Comparison of ENCODE assay signal across 13 cellular contexts in the genomic region with DNA sequence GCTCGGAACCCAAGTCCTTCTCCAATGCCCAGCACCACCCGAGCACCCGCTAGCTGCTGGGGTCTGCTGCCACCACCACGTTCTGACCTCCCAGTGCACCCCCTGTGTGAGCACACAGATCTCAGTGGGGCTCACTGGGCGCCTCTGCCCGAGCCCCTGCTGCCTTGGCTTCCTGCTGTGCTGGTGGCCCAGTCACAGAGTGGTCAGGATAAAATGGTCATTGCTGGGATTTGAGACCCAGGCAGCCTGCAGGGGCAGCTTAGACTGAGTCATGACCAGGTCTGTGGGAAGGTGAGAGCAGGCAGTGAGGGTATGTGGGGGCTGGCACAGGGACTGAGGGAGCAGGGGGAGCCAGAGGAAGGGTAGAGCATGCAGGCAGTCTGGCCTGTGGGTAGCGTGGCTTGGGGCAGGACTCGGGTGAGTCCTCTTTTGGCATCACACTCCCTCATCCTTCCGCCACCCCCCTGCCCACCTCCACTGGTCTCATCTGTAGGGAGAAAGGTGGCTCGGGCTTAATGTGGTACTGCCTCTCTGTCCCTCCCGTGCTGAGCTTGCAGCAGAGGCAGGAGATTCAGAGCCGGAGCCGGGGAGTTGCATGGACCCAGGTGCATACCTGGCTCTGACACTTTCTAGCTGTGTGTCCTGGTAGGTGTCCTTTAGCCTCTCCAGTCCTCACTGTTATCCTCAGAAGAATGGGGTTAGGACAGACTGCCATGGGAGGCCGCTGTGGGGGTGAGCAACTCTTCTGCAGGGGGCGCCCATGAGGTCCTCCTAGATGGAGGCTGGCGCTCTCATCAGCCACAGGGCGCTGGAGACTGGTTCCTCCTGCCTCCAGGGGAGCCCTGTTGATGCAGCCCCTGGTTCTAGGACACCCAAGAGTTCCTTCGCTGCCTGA. TPM values are rescaled to one million over a fixed set of nuclear protein-coding genes. Genes with fewer than 3 reads are reported as not detected.
DNase-seq lines count a peak whose midpoint lies in the region; ATAC-seq and TF ChIP-seq lines count a peak whose summit lies in the region.
"Had no signal": no experiment of that assay in that cellular context is flagged by ENCODE, and none has a peak within 500 bp of the region (broad histone marks: within the 10 kb centered on the region; RNA-seq: fewer than 3 reads in every experiment).

No MANE protein-coding gene starts in this region.

- TF ChIP-seq CTCF in suprapubic skin (IDR thresholded peaks at IDR 0.05): no peak

- no peak overlapping the region for H3K4me3 ChIP-seq in suprapubic skin
- H3K4me3 ChIP-seq: mucosa of descending colon had no signal

- no peaks in the 10 kb centered on the region for H3K9me3 Mint-ChIP-seq in T-helper 1 cell treated with Interleukin-12 subunit alpha and Interleukin-12 subunit beta and Interleukin-4 antibody, amounts not matched to agents 30 μg/mL and 1 μg/mL, for 36 hours
- no peaks in the 10 kb centered on the region for H3K9me3 Mint-ChIP-seq in central memory CD8-positive, alpha-beta T cell
- no peaks in the 10 kb centered on the region for H3K9me3 Mint-ChIP-seq in stimulated activated naive CD8-positive, alpha-beta T cell treated with anti-CD3 and anti-CD28 coated beads, Interleukin-15, amount 100 ng/mL, for 72 hours

- WGBS in suprapubic skin: 81% methylated on average over 9 of the region's 18 CpGs

- no peaks in the 10 kb centered on the region for H3K27me3 ChIP-seq in suprapubic skin

- intact Hi-C loops in Right ventricle myocardium inferior (cut with DNase I) (no loop called here), left cardiac atrium (cut with DNase I) (no loop called here)

- no peak for TF ChIP-seq POLR2A in suprapubic skin (IDR thresholded peaks at IDR 0.05)

- peak; percentile 52 for DNase-seq in Right ventricle myocardium inferior (ENCODE audit: missing footprints)
- no peak for DNase-seq in left cardiac atrium
- no peak for DNase-seq in central memory CD8-positive, alpha-beta T cell (ENCODE audit: low spot score in 2 of 2)
- peak in 1 of 2 donors; percentile 52 for DNase-seq in stimulated activated naive CD8-positive, alpha-beta T cell treated with anti-CD3 and anti-CD28 coated beads, Interleukin-15, amount 100 ng/mL, for 72 hours
- DNase-seq in RKO (ENCODE audit: low spot score): no peak
- DNase-seq in suprapubic skin (ENCODE audit: low spot score in 2 of 2): no peak
- DNase-seq: mucosa of descending colon; NCI-H2029; NK-92 treated with Interleukin-12 subunit alpha and Interleukin-12 subunit beta, amount 100 ng/mL, for 24 hours; right cardiac atrium; trophoblast cell had no signal

- H3K4me1 ChIP-seq in suprapubic skin: no peaks in the 10 kb centered on the region

- H3K27ac Mint-ChIP-seq in T-helper 1 cell treated with Interleukin-12 subunit alpha and Interleukin-12 subunit beta and Interleukin-4 antibody, amounts not matched to agents 30 μg/mL and 1 μg/mL, for 36 hours: peak overlapping the region; percentile 97
- peak overlapping the region; percentile 93 for H3K27ac Mint-ChIP-seq in central memory CD8-positive, alpha-beta T cell (ENCODE audit: low read depth)
- H3K27ac Mint-ChIP-seq in stimulated activated naive CD8-positive, alpha-beta T cell treated with anti-CD3 and anti-CD28 coated beads, Interleukin-15, amount 100 ng/mL, for 72 hours: peak overlapping the region; percentile 94 to 99

- peaks cover 64% of the 10 kb centered on the region for H3K4me1 Mint-ChIP-seq in T-helper 1 cell treated with Interleukin-12 subunit alpha and Interleukin-12 subunit beta and Interleukin-4 antibody, amounts not matched to agents 30 μg/mL and 1 μg/mL, for 36 hours (ENCODE audit: low read depth)
- H3K4me1 Mint-ChIP-seq in central memory CD8-positive, alpha-beta T cell: peaks cover 65% of the 10 kb centered on the region
- H3K4me1 Mint-ChIP-seq in stimulated activated naive CD8-positive, alpha-beta T cell treated with anti-CD3 and anti-CD28 coated beads, Interleukin-15, amount 100 ng/mL, for 72 hours: peaks cover 96% of the 10 kb centered on the region

- peak overlapping the region; percentile 40 for H3K4me3 Mint-ChIP-seq in T-helper 1 cell treated with Interleukin-12 subunit alpha and Interleukin-12 subunit beta and Interleukin-4 antibody, amounts not matched to agents 30 μg/mL and 1 μg/mL, for 36 hours
- peak overlapping the region; percentile 67 for H3K4me3 Mint-ChIP-seq in central memory CD8-positive, alpha-beta T cell
- peak overlapping the region; percentile 69 to 76 for H3K4me3 Mint-ChIP-seq in stimulated activated naive CD8-positive, alpha-beta T cell treated with anti-CD3 and anti-CD28 coated beads, Interleukin-15, amount 100 ng/mL, for 72 hours

- H3K9me3 ChIP-seq in suprapubic skin: no peaks in the 10 kb centered on the region
- H3K9me3 ChIP-seq: mucosa of descending colon had no signal

- peaks cover 56% of the 10 kb centered on the region for H3K36me3 Mint-ChIP-seq in T-helper 1 cell treated with Interleukin-12 subunit alpha and Interleukin-12 subunit beta and Interleukin-4 antibody, amounts not matched to agents 30 μg/mL and 1 μg/mL, for 36 hours (ENCODE audit: low read depth)
- peaks cover 37% of the 10 kb centered on the region for H3K36me3 Mint-ChIP-seq in central memory CD8-positive, alpha-beta T cell (ENCODE audit: insufficient read depth)

- H3K27ac ChIP-seq in suprapubic skin: no peak overlapping the region

- no peak for TF ChIP-seq EP300 in suprapubic skin (IDR thresholded peaks at IDR 0.05)

- peaks cover 63% of the 10 kb centered on the region for H3K36me3 ChIP-seq in suprapubic skin

- ATAC-seq in Right ventricle myocardium inferior (no peak), left cardiac atrium (no peak), GM21526 (IDR thresholded peaks at IDR 0.05; ENCODE audit: low FRiP score, unreplicated experiment) (no peak)
- no peak for ATAC-seq in central memory CD8-positive, alpha-beta T cell (replicated peaks; ENCODE audit: extremely low read depth, poor library complexity, severe bottlenecking)
- peak; percentile 7 for ATAC-seq in stimulated activated naive CD8-positive, alpha-beta T cell treated with anti-CD3 and anti-CD28 coated beads, Interleukin-15, amount 100 ng/mL, for 72 hours
- ATAC-seq: mucosa of descending colon had no signal

- H3K27me3 Mint-ChIP-seq in T-helper 1 cell treated with Interleukin-12 subunit alpha and Interleukin-12 subunit beta and Interleukin-4 antibody, amounts not matched to agents 30 μg/mL and 1 μg/mL, for 36 hours (ENCODE audit: low read depth): no peaks in the 10 kb centered on the region
- no peaks in the 10 kb centered on the region for H3K27me3 Mint-ChIP-seq in central memory CD8-positive, alpha-beta T cell
- no peaks in the 10 kb centered on the region for H3K27me3 Mint-ChIP-seq in stimulated activated naive CD8-positive, alpha-beta T cell treated with anti-CD3 and anti-CD28 coated beads, Interleukin-15, amount 100 ng/mL, for 72 hours

RNA-seq across cellular contexts. Expression of gene USP20, which starts 32.1 kb away (rescaled TPM):
- total RNA-seq in Right ventricle myocardium inferior (14.0 TPM), left cardiac atrium (10 to 100 TPM; 13.9 to 14.3 TPM), suprapubic skin (10 to 100 TPM; 22.6 to 51.4 (median 34.4) TPM)

RNA-seq across cellular contexts. Expression of gene C9orf78, which starts 32.3 kb away (rescaled TPM):
- 32.0 TPM for total RNA-seq in Right ventricle myocardium inferior
- 10 to 100 TPM; 26.0 to 33.2 TPM for total RNA-seq in left cardiac atrium
- total RNA-seq in suprapubic skin: 10 to 100 TPM; 32.7 to 71.9 (median 43.7) TPM

RNA-seq across cellular contexts. Expression of gene TOR1A, which starts 43.4 kb away (rescaled TPM):
- total RNA-seq in Right ventricle myocardium inferior (12.2 TPM), left cardiac atrium (10 to 100 TPM; 16.5 to 21.1 TPM), suprapubic skin (10 to 100 TPM; 31.7 to 44.7 (median 36.3) TPM)
